In genomic region chr14:25375639-25376038, GRCh38 we compare ENCODE assay signal across 27 cellular contexts.
"Had no signal": no experiment of that assay in that cellular context is flagged by ENCODE, and none has a peak within 500 bp of the region (broad histone marks: within the 10 kb centered on the region; RNA-seq: fewer than 3 reads in every experiment).

No MANE protein-coding gene starts in this region.

- H3K4me3 ChIP-seq: stomach, suprapubic skin, testis, thoracic aorta, thyroid gland, tibial artery, tibial nerve, transverse colon, upper lobe of left lung, upper lobe of right lung, uterus, vagina had no signal

- FAIRE-seq: urothelium cell line had no signal

- H3K4me1 ChIP-seq: stomach, suprapubic skin, testis, tibial artery, tibial nerve, transverse colon, upper lobe of left lung, upper lobe of right lung, uterus, vagina had no signal

- H3K27ac ChIP-seq: stomach, suprapubic skin, testis, thoracic aorta, thyroid gland, tibial artery, tibial nerve, transverse colon, upper lobe of left lung, upper lobe of right lung, uterus, vagina had no signal

- ATAC-seq: stimulated activated effector memory CD8-positive, alpha-beta T cell treated with anti-CD3 and anti-CD28 coated beads, Interleukin-12 subunit alpha, Interleukin-12 subunit beta, amount 100 ng/mL, for 72 hours; stimulated activated memory B cell treated with anti-CD40 and anti-IgM and Interleukin-4, amounts not matched to agents 10 μg/mL and 1 μg/mL and 100 μg/mL, for 72 hours; stimulated activated naive B cell treated with anti-CD40 and anti-IgM and Interleukin-4, amounts not matched to agents 10 μg/mL and 1 μg/mL and 100 μg/mL, for 72 hours; stimulated activated naive CD8-positive, alpha-beta T cell treated with anti-CD3 and anti-CD28 coated beads, Interleukin-15, amount 100 ng/mL, for 72 hours; stimulated activated naive CD8-positive, alpha-beta T cell treated with anti-CD3 and anti-CD28 coated beads, Interleukin-15, Interleukin-2, amounts not matched to agents 100 U/mL and 50 U/mL, for 24 hours; upper lobe of right lung had no signal

- DNase-seq: stimulated activated CD4-positive, alpha-beta T cell treated with anti-CD3 and anti-CD28 coated beads, Interleukin-2, amount 100 ng/mL, for 48 hours; stimulated activated CD4-positive, alpha-beta T cell treated with anti-CD3 and anti-CD28 coated beads, Interleukin-4, amount 100 ng/mL, for 1 hour; stimulated activated CD4-positive, alpha-beta T cell treated with anti-CD3 and anti-CD28 coated beads, Interleukin-4, amount 100 ng/mL, for 24 hours; stimulated activated CD4-positive, alpha-beta T cell treated with anti-CD3 and anti-CD28 coated beads, Interleukin-4, amount 100 ng/mL, for 4 hours; stimulated activated CD8-positive, alpha-beta memory T cell treated with anti-CD3 and anti-CD28 coated beads, Interleukin-4, amount 100 ng/mL, for 48 hours; stimulated activated naive B cell treated with anti-CD40 and anti-IgM and Interleukin-4, amounts not matched to agents 10 μg/mL and 1 μg/mL and 100 μg/mL, for 72 hours; stimulated activated naive CD4-positive, alpha-beta T cell; stimulated activated naive CD4-positive, alpha-beta T cell treated with Interleukin-2 at 50 U/mL for 16 hours; stimulated activated naive CD8-positive, alpha-beta T cell treated with anti-CD3 and anti-CD28 coated beads, Interleukin-15, amount 100 ng/mL, for 72 hours; stimulated activated naive CD8-positive, alpha-beta T cell treated with anti-CD3 and anti-CD28 coated beads, Interleukin-15, Interleukin-2, amounts not matched to agents 100 U/mL and 50 U/mL, for 24 hours; stomach; substantia nigra; testis; thyroid gland; tibial artery; transverse colon; trophoblast cell; upper lobe of left lung; upper lobe of right lung; uterus had no signal

- H3K36me3 ChIP-seq: stomach, suprapubic skin, thoracic aorta, thyroid gland, tibial artery, tibial nerve, transverse colon, upper lobe of left lung, upper lobe of right lung, uterus, vagina had no signal

- H3K9me3 ChIP-seq: stomach, suprapubic skin, testis, thoracic aorta, thyroid gland, tibial artery, tibial nerve, transverse colon, upper lobe of left lung, upper lobe of right lung, uterus, vagina had no signal

- H3K27me3 ChIP-seq: stomach, suprapubic skin, testis, thyroid gland, tibial artery, tibial nerve, transverse colon, upper lobe of left lung, upper lobe of right lung, uterus, vagina had no signal
